Comparison of ENCODE assay signal across 15 cellular contexts in the genomic region with DNA sequence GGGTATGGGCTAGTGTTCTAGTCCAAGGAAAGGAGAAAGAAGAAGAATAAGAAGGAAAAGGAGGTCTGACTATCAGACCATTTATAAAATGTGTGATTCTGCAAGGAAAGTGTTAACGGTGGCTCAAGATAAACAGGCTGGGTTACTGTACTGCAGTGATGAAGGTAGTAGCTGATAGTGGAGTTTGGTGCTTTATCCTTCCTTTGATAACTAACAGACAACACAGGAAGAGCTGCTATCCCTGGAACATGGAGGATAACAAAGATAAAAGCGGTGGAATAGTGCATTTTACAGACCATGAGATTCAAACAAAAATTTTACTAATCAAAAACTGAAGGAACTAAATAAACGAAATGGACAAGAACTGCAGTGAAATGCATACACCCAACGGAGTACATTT. TPM values are rescaled to one million over a fixed set of nuclear protein-coding genes. Genes with fewer than 3 reads are reported as not detected.
DNase-seq lines count a peak whose midpoint lies in the region; ATAC-seq and TF ChIP-seq lines count a peak whose summit lies in the region.
"Had no signal": no experiment of that assay in that cellular context is flagged by ENCODE, and none has a peak within 500 bp of the region (broad histone marks: within the 10 kb centered on the region; RNA-seq: fewer than 3 reads in every experiment).

No MANE protein-coding gene starts in this region.

- peak overlapping the region; percentile 92 to 95 for H3K27ac ChIP-seq in testis
- H3K27ac ChIP-seq: C4-2B had no signal

- peaks cover 17% of the 10 kb centered on the region for H3K4me1 ChIP-seq in testis
- H3K4me1 ChIP-seq: prostate gland had no signal

- no peaks in the 10 kb centered on the region for H3K9me3 Mint-ChIP-seq in chondrocyte (ENCODE audit: low read depth)
- H3K9me3 Mint-ChIP-seq: memory B cell; stimulated activated memory B cell treated with anti-CD40 and anti-IgM and Interleukin-4, amounts not matched to agents 10 μg/mL and 1 μg/mL and 100 μg/mL, for 72 hours had no signal

- H3K27me3 ChIP-seq in testis = no peaks in the 10 kb centered on the region

- peak overlapping the region; percentile 81 for H3K27ac Mint-ChIP-seq in chondrocyte (ENCODE audit: unreplicated experiment)
- H3K27ac Mint-ChIP-seq: memory B cell; stimulated activated memory B cell treated with anti-CD40 and anti-IgM and Interleukin-4, amounts not matched to agents 10 μg/mL and 1 μg/mL and 100 μg/mL, for 72 hours had no signal

- ATAC-seq in GM19324 (IDR thresholded peaks at IDR 0.05; ENCODE audit: low FRiP score, unreplicated experiment) (no peak), GM18517 (IDR thresholded peaks at IDR 0.05; ENCODE audit: unreplicated experiment) (no peak)
- ATAC-seq: stimulated activated memory B cell treated with anti-CD40 and anti-IgM and Interleukin-4, amounts not matched to agents 10 μg/mL and 1 μg/mL and 100 μg/mL, for 72 hours had no signal

- H3K36me3 ChIP-seq in testis (ENCODE audit: low read depth, missing control alignments) = no peaks in the 10 kb centered on the region
- H3K36me3 ChIP-seq: prostate gland had no signal

- DNase-seq in OCI-M1 (lab: John Stamatoyannopoulos, UW) (peak; percentile 28), chondrocyte (ENCODE audit: low spot score) (no peak), medulla oblongata (ENCODE audit: extremely low spot score) (peak; percentile 53), testis (no peak), SHP77 treated with DMSO at 0.1 percent for 48 hours (lab: John Stamatoyannopoulos, UW) (no peak), HCEC 1CT (no peak)
- DNase-seq: activated CD4-positive, alpha-beta T cell treated with anti-CD3 and anti-CD28 coated beads for 1 hour; NCI-H345 had no signal

- peaks cover 3% of the 10 kb centered on the region for H3K36me3 Mint-ChIP-seq in chondrocyte (ENCODE audit: low read depth)
- H3K36me3 Mint-ChIP-seq: memory B cell; stimulated activated memory B cell treated with anti-CD40 and anti-IgM and Interleukin-4, amounts not matched to agents 10 μg/mL and 1 μg/mL and 100 μg/mL, for 72 hours had no signal

- no peaks in the 10 kb centered on the region for H3K9me3 ChIP-seq in testis
- H3K9me3 ChIP-seq: prostate gland had no signal

- peak overlapping the region; percentile 95 for H3K4me3 Mint-ChIP-seq in chondrocyte (ENCODE audit: unreplicated experiment)
- H3K4me3 Mint-ChIP-seq: memory B cell; stimulated activated memory B cell treated with anti-CD40 and anti-IgM and Interleukin-4, amounts not matched to agents 10 μg/mL and 1 μg/mL and 100 μg/mL, for 72 hours had no signal

- intact Hi-C loops in testis (cut with DNase I; ENCODE audit: low total_unique reads) = no loop called here

- peaks cover 1% of the 10 kb centered on the region for H3K27me3 Mint-ChIP-seq in chondrocyte (ENCODE audit: low read depth)

- no peak for TF ChIP-seq POLR2A in testis (IDR thresholded peaks at IDR 0.05)

- H3K4me3 ChIP-seq in testis = peak overlapping the region; percentile 78 to 85

- no peak for TF ChIP-seq CTCF in chondrocyte (IDR thresholded peaks at IDR 0.05)
- TF ChIP-seq CTCF in testis (IDR thresholded peaks at IDR 0.05) = no peak

- peaks cover 64% of the 10 kb centered on the region for H3K4me1 Mint-ChIP-seq in chondrocyte (ENCODE audit: low read depth)
- H3K4me1 Mint-ChIP-seq: stimulated activated memory B cell treated with anti-CD40 and anti-IgM and Interleukin-4, amounts not matched to agents 10 μg/mL and 1 μg/mL and 100 μg/mL, for 72 hours had no signal

- WGBS in testis, 2 donors = 5 to 14% methylated on average over 4 of the region's 4 CpGs

RNA-seq across cellular contexts. Expression of gene UNC5C, which starts 2.5 kb away (rescaled TPM):
- total RNA-seq in chondrocyte = 4.7 to 15.5 TPM (median 15.4 TPM) in 3 replicates
- 10 to 100 TPM; 20.5 to 22.8 TPM for total RNA-seq in testis
- 6.8 TPM for polyA plus RNA-seq in testis (ENCODE audit: insufficient read depth, low read depth, low replicate concordance)
- total RNA-seq: HT-29 had no signal

Comparison
In these comparisons a context has a peak if more than half of its experiments do, and no peak if none do; other contexts are left out.
1. DNase-seq: peak in OCI-M1 (single experiment) and medulla oblongata (single experiment); none in chondrocyte (single experiment), testis (single experiment), SHP77 treated with DMSO at 0.1 percent for 48 hours (single experiment) and HCEC 1CT (single experiment).